Comparison of ENCODE assay signal across 8 cellular contexts in the genomic region with DNA sequence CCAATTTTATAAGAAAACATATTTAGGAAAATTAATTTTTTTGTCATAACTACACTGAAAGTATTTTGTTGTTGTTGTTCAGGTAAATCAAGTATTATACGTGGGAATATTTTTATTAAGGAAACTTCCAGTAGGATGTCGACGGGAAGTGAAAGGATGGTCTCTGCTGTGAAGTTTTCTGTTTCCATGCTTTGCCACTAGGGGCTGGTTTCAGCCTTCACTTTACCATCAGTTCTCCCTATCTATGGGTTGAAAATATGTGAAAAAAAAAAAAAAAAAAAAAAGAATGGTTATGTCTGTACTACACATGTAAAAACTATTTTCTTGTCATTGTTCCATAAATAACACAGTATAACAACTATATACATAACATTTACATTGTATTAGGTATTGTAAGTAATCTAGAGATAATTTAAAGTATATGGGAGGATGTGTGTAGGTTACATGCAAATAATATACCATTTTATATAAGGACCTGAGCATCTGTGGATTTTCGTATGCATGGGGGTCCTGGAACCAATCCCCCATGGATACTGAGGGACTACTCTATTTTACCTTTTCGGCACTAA.
DNase-seq lines count a peak whose midpoint lies in the region; ATAC-seq, FAIRE-seq and TF ChIP-seq lines count a peak whose summit lies in the region.

No MANE protein-coding gene starts in this region.

- H3K23ac ChIP-seq in H9 (ENCODE audit: insufficient read length, low read depth, low read length) = no peak overlapping the region

- H3K9me3 Mint-ChIP-seq in H9 (no peaks in the 10 kb centered on the region), glutamatergic neuron (ENCODE audit: unreplicated experiment) (no peaks in the 10 kb centered on the region)
- H3K9me3 Mint-ChIP-seq in T-helper 2 cell treated with Interferon-gamma antibody and Interleukin-4, amounts not matched to agents 5 μg/mL and 100 μg/mL, for 36 hours = no peaks in the 10 kb centered on the region

- H3K4me1 ChIP-seq in A549 (peaks cover 34% of the 10 kb centered on the region), H9 (ENCODE audit: insufficient read depth, low read length) (no peaks in the 10 kb centered on the region; the same call in 1 of the 2 replicates)

- no peak overlapping the region for H2BK12ac ChIP-seq in H9 (ENCODE audit: insufficient read length, low read depth, low read length)

- no peak overlapping the region for H3K4me3 Mint-ChIP-seq in H9
- H3K4me3 Mint-ChIP-seq in glutamatergic neuron (ENCODE audit: unreplicated experiment) = no peak overlapping the region
- H3K4me3 Mint-ChIP-seq in T-helper 2 cell treated with Interferon-gamma antibody and Interleukin-4, amounts not matched to agents 5 μg/mL and 100 μg/mL, for 36 hours = no peak overlapping the region

- H3K4me2 ChIP-seq in A549 (no peak overlapping the region), H9 (ENCODE audit: insufficient read depth, insufficient read length, low read length) (no peak overlapping the region)

- peak; percentile 78 for FAIRE-seq in A549 (lab: Jason Lieb, UNC)

- TF ChIP-seq EP300 in A549 (IDR thresholded peaks at IDR 0.05) = no peak

- H4K8ac ChIP-seq in H9 (replicated peaks; ENCODE audit: insufficient read length, low read depth, low read length) = no peak overlapping the region

- CTCF ChIA-PET in A549 (lab: Yijun Ruan, JAX) = interaction anchor here (0.5 to 7.3 kb wide), 33 partner anchors 8 to 220 kb away, joined by 3 to 157 read pairs (median 6); partner anchors contain the start of gene SMAD6

- no peaks in the 10 kb centered on the region for H4K20me1 ChIP-seq in H9 (ENCODE audit: control insufficient read depth, insufficient read depth, insufficient read length)

- H2BK20ac ChIP-seq in H9 (ENCODE audit: low read depth, low read length, poor library complexity, severe bottlenecking) = no peak overlapping the region

- H2BK15ac ChIP-seq in H9 (ENCODE audit: low read depth, low read length) = no peak overlapping the region

- TF ChIP-seq CTCF in A549 (IDR thresholded peaks at IDR 0.05) = peak; percentile 59
- peak; percentile 77 for TF ChIP-seq CTCF in H9 (conservative IDR thresholded peaks at IDR 0.05)
- peak; percentile 74 for TF ChIP-seq CTCF in glutamatergic neuron (IDR thresholded peaks at IDR 0.05; ENCODE audit: partially characterized antibody, unreplicated experiment)

- no peak overlapping the region for H4K91ac ChIP-seq in H9 (ENCODE audit: insufficient read length, low read depth, low read length)

- no peak overlapping the region for H3K14ac ChIP-seq in H9 (ENCODE audit: insufficient read depth, low read length)

- no peak overlapping the region for H2AK5ac ChIP-seq in H9 (ENCODE audit: insufficient read length, low read length)

- no peak overlapping the region for H2AFZ ChIP-seq in H9 (ENCODE audit: low read length)

- no peak overlapping the region for H3T11ph ChIP-seq in H9 (ENCODE audit: low read length)

- TF ChIP-seq POLR2A in A549 (IDR thresholded peaks at IDR 0.05; ENCODE audit: low read length) = no peak

- no peak overlapping the region for H2BK5ac ChIP-seq in H9 (ENCODE audit: insufficient read length, low read length)

- H3K23me2 ChIP-seq in H9 (ENCODE audit: insufficient read length, low read depth, low read length, poor library complexity, severe bottlenecking) = peaks cover 5% of the 10 kb centered on the region

- H3K79me1 ChIP-seq in H9 (ENCODE audit: insufficient read depth, low read depth, low read length, poor library complexity, severe bottlenecking) = no peaks in the 10 kb centered on the region

- H3K79me2 ChIP-seq in H9 (ENCODE audit: insufficient read depth, low read length) = no peaks in the 10 kb centered on the region

- POLR2A ChIA-PET in A549 (lab: Yijun Ruan, JAX) = no interaction called here

- H3K27ac Mint-ChIP-seq in H9 (no peak overlapping the region), glutamatergic neuron (ENCODE audit: unreplicated experiment) (no peak overlapping the region)
- no peak overlapping the region for H3K27ac Mint-ChIP-seq in T-helper 2 cell treated with Interferon-gamma antibody and Interleukin-4, amounts not matched to agents 5 μg/mL and 100 μg/mL, for 36 hours

- H3K56ac ChIP-seq in H9 (ENCODE audit: insufficient read length, low read depth, low read length) = no peak overlapping the region

- peaks cover 28 to 32% of the 10 kb centered on the region in 2 experiments for H3K4me1 Mint-ChIP-seq in H9
- no peaks in the 10 kb centered on the region for H3K4me1 Mint-ChIP-seq in glutamatergic neuron (ENCODE audit: low read depth, unreplicated experiment)
- no peaks in the 10 kb centered on the region for H3K4me1 Mint-ChIP-seq in T-helper 2 cell treated with Interferon-gamma antibody and Interleukin-4, amounts not matched to agents 5 μg/mL and 100 μg/mL, for 36 hours (ENCODE audit: low read depth)

- TF ChIP-seq RAD21 in A549 (conservative IDR thresholded peaks at IDR 0.05 in 1 of 2, IDR thresholded peaks at IDR 0.05 in 1 of 2) = peak; percentile 23 to 58; a peak in 2 of 5 replicates

- no peak overlapping the region for H3K4ac ChIP-seq in H9 (ENCODE audit: low read depth, low read length)

- H3K9ac ChIP-seq in H9 (ENCODE audit: extremely low read depth, insufficient read length, low read length) = no peak overlapping the region

- ATAC-seq in A549 (peak in 1 of 2 experiments; percentile 69; a peak in 3 of 6 replicates), HG02678 (IDR thresholded peaks at IDR 0.05; ENCODE audit: unreplicated experiment) (no peak), GM18520 (IDR thresholded peaks at IDR 0.05; ENCODE audit: unreplicated experiment) (no peak)

- no peak overlapping the region for H3K4me3 ChIP-seq in A549

- H3K9me3 ChIP-seq in A549 = no peaks in the 10 kb centered on the region
- H3K9me3 ChIP-seq in H9 (ENCODE audit: control insufficient read depth, low read depth, low read length) = no peaks in the 10 kb centered on the region

- H3K36me3 Mint-ChIP-seq in H9 (ENCODE audit: insufficient read depth in 1 of 3, low read depth in 3 of 3) = no peaks in the 10 kb centered on the region; a peak in 1 of 7 replicates
- H3K36me3 Mint-ChIP-seq in glutamatergic neuron (ENCODE audit: unreplicated experiment) = no peaks in the 10 kb centered on the region
- no peaks in the 10 kb centered on the region for H3K36me3 Mint-ChIP-seq in T-helper 2 cell treated with Interferon-gamma antibody and Interleukin-4, amounts not matched to agents 5 μg/mL and 100 μg/mL, for 36 hours (ENCODE audit: low read depth)

- H3K18ac ChIP-seq in H9 (ENCODE audit: insufficient read length, low read depth, low read length) = no peak overlapping the region

- peaks cover 16% of the 10 kb centered on the region; the same call in 1 of the 2 replicates for H3K27me3 ChIP-seq in H9 (ENCODE audit: insufficient read depth, low read length)

- WGBS in A549 (ENCODE audit: missing lambda C conversion rate) = 30% methylated on average over 5 of the region's 5 CpGs
- no CpG with 5 or more reads among the region's 5 CpGs for WGBS in H9 (ENCODE audit: extremely low coverage, insufficient read length, low lambda C conversion rate)

- DNase-seq in A549 (ENCODE audit: low read depth in 1 of 2, low spot score in 1 of 2) = peak; percentile 57 to 83
- no peak for DNase-seq in H9
- DNase-seq in SW480 (ENCODE audit: low spot score) = peak; percentile 27
- no peak for DNase-seq in glutamatergic neuron
- DNase-seq in T-helper 2 cell treated with Interferon-gamma antibody and Interleukin-4, amounts not matched to agents 5 μg/mL and 100 μg/mL, for 36 hours (ENCODE audit: low spot score) = no peak
- no peak for DNase-seq in COR-L47 (lab: John Stamatoyannopoulos, UW)

- H4K5ac ChIP-seq in H9 (ENCODE audit: insufficient read length, low read depth, low read length) = no peak overlapping the region

- peaks cover 28% of the 10 kb centered on the region for H3K27me3 Mint-ChIP-seq in H9 (ENCODE audit: low read depth)
- H3K27me3 Mint-ChIP-seq in glutamatergic neuron (ENCODE audit: unreplicated experiment) = peaks cover 7% of the 10 kb centered on the region
- H3K27me3 Mint-ChIP-seq in T-helper 2 cell treated with Interferon-gamma antibody and Interleukin-4, amounts not matched to agents 5 μg/mL and 100 μg/mL, for 36 hours (ENCODE audit: low read depth) = peaks cover 30% of the 10 kb centered on the region

- H3K27ac ChIP-seq in A549 = no peak overlapping the region
- no peak overlapping the region for H3K27ac ChIP-seq in H9 (ENCODE audit: insufficient read length, low read depth, low read length)

- no peak overlapping the region for H2BK120ac ChIP-seq in H9 (ENCODE audit: low read depth, low read length, poor library complexity, severe bottlenecking)

TF ChIP-seq in A549, 52 proteins besides CTCF, POLR2A, EP300 and RAD21:
- no peak for TF ChIP-seq HOXB13 (CRISPR knock-in tag; IDR thresholded peaks at IDR 0.05; ENCODE audit: low read depth)
- TF ChIP-seq JUNB (IDR thresholded peaks at IDR 0.05) = no peak
- peak; percentile 17; the same call in 1 of the 3 replicates for TF ChIP-seq SMC3 (IDR thresholded peaks at IDR 0.05)

Comparison
In these comparisons a context has a peak if more than half of its experiments do, and no peak if none do; other contexts are left out.
1. DNase-seq: peak in A549 (2 of 2) and SW480 (single experiment); none in H9 (single experiment), glutamatergic neuron (single experiment), T-helper 2 cell treated with Interferon-gamma antibody and Interleukin-4, amounts not matched to agents 5 μg/mL and 100 μg/mL, for 36 hours (single experiment) and COR-L47 (single experiment).
2. Peak in every context shown above with its lines, with median percentiles within 50 percentile points of each other: CTCF ChIP-seq.